In genomic region chr2:177264209-177264538, GRCh38 we compare ENCODE assay signal across 8 cellular contexts. TPM values are rescaled to one million over a fixed set of nuclear protein-coding genes. Genes with fewer than 3 reads are reported as not detected.
A peak's percentile ranks its signal among the peaks of the same experiment; 100 is the strongest.
DNase-seq lines count a peak whose midpoint lies in the region; ATAC-seq, FAIRE-seq and TF ChIP-seq lines count a peak whose summit lies in the region.

No MANE protein-coding gene starts in this region.

- CTCF ChIA-PET in Calu3 (lab: Charles Lee), result interaction anchor here (1.2 to 4.2 kb wide), 4 partner anchors 19 to 99 kb away, joined by 3 to 42 read pairs (median 5); no protein-coding TSS in a partner anchor

- no TSS peak for BruUV-seq in Calu3 (replicated peaks; lab: Mats Ljungman, UMichigan)

- no peaks in the 10 kb centered on the region for H3K36me3 ChIP-seq in vagina

- peaks cover 26% of the 10 kb centered on the region for H3K4me1 Mint-ChIP-seq in Calu3 (ENCODE audit: low read depth, unreplicated experiment)
- H3K4me1 Mint-ChIP-seq in central memory CD8-positive, alpha-beta T cell, result peaks cover 34% of the 10 kb centered on the region

- H3K27ac ChIP-seq in vagina, result peak overlapping the region; percentile 100

- no peak overlapping the region for H3K27ac Mint-ChIP-seq in Calu3 (ENCODE audit: unreplicated experiment)
- H3K27ac Mint-ChIP-seq in central memory CD8-positive, alpha-beta T cell (ENCODE audit: low read depth), result no peak overlapping the region

- DNase-seq in Calu3 (peak; percentile 33), M059J (ENCODE audit: low read depth) (peak; percentile 47), mesenteric fat pad (ENCODE audit: low spot score) (peak; percentile 90), vagina (ENCODE audit: extremely low spot score in 2 of 2) (no peak), HuH-7.5 (ENCODE audit: low spot score) (no peak), urothelium cell line (ENCODE audit: low spot score) (no peak)
- no peak for DNase-seq in central memory CD8-positive, alpha-beta T cell (ENCODE audit: low spot score in 2 of 2)

- no peak for TF ChIP-seq POLR2A in vagina (IDR thresholded peaks at IDR 0.05)

- H3K9me3 Mint-ChIP-seq in Calu3 (ENCODE audit: low read depth, unreplicated experiment), result no peaks in the 10 kb centered on the region
- no peaks in the 10 kb centered on the region for H3K9me3 Mint-ChIP-seq in central memory CD8-positive, alpha-beta T cell

- peak overlapping the region; percentile 82 for H3K4me3 Mint-ChIP-seq in Calu3 (ENCODE audit: low read depth, unreplicated experiment)
- H3K4me3 Mint-ChIP-seq in central memory CD8-positive, alpha-beta T cell, result peak overlapping the region; percentile 84

- peaks cover 74% of the 10 kb centered on the region for H3K36me3 Mint-ChIP-seq in Calu3 (ENCODE audit: insufficient read depth, unreplicated experiment)
- peaks cover 23% of the 10 kb centered on the region for H3K36me3 Mint-ChIP-seq in central memory CD8-positive, alpha-beta T cell (ENCODE audit: insufficient read depth)

- peak; percentile 17 for ATAC-seq in GM19463 (IDR thresholded peaks at IDR 0.05; ENCODE audit: unreplicated experiment)
- no peak for ATAC-seq in central memory CD8-positive, alpha-beta T cell (replicated peaks; ENCODE audit: extremely low read depth, poor library complexity, severe bottlenecking)

- H3K4me3 ChIP-seq in vagina, result peak overlapping the region; percentile 74 to 97

- no peaks in the 10 kb centered on the region for H3K27me3 Mint-ChIP-seq in Calu3 (ENCODE audit: unreplicated experiment)
- no peaks in the 10 kb centered on the region for H3K27me3 Mint-ChIP-seq in central memory CD8-positive, alpha-beta T cell

- peaks cover 55% of the 10 kb centered on the region for H3K4me1 ChIP-seq in vagina

- H3K9me3 ChIP-seq in vagina, result no peaks in the 10 kb centered on the region

- no peak for TF ChIP-seq CTCF in Calu3 (IDR thresholded peaks at IDR 0.05; ENCODE audit: unreplicated experiment)
- no peak for TF ChIP-seq CTCF in vagina (IDR thresholded peaks at IDR 0.05)

- intact Hi-C loops in Calu3 (cut with micrococcal nuclease; ENCODE audit: unreplicated experiment), result loop anchor here (1.0 to 10.0 kb wide), 2 partner anchors 99 to 151 kb away; no protein-coding TSS in a partner anchor
- intact Hi-C loops in vagina (cut with DNase I), result loop anchor here (2.0 to 5.0 kb wide), 3 partner anchors 51 to 97 kb away; partner anchors contain the start of gene HNRNPA3

- H3K27me3 ChIP-seq in vagina, result no peaks in the 10 kb centered on the region

- FAIRE-seq in urothelium cell line (lab: Jason Lieb, UNC), result no peak

RNA-seq across cellular contexts. Expression of gene NFE2L2, which starts 0.4 kb away (rescaled TPM):
- total RNA-seq in Calu3 (2022), result 118 and 128 TPM in 2 replicates
- 66.0 and 68.6 TPM in 2 replicates for total RNA-seq in M059J (2014; rRNA removed; shearing (Covaris generic))
- total RNA-seq in mesenteric fat pad, result 94.0 TPM
- 147 TPM for total RNA-seq in vagina

RNA-seq across cellular contexts. Expression of gene HNRNPA3, which starts 51.6 kb away (rescaled TPM):
- 212 and 234 TPM in 2 replicates for total RNA-seq in Calu3 (2022)
- 28.6 and 61.6 TPM in 2 replicates for total RNA-seq in M059J (2014; rRNA removed; shearing (Covaris generic))
- 148 TPM for total RNA-seq in mesenteric fat pad
- total RNA-seq in vagina, result 77.8 TPM

Comparison
In these comparisons a context has a peak if more than half of its experiments do, and no peak if none do; other contexts are left out.
1. DNase-seq: peak in Calu3 (single experiment), M059J (single experiment) and mesenteric fat pad (single experiment); none in central memory CD8-positive, alpha-beta T cell (0 of 2), vagina (0 of 2), HuH-7.5 (single experiment) and urothelium cell line (single experiment).